In the genomic region with DNA sequence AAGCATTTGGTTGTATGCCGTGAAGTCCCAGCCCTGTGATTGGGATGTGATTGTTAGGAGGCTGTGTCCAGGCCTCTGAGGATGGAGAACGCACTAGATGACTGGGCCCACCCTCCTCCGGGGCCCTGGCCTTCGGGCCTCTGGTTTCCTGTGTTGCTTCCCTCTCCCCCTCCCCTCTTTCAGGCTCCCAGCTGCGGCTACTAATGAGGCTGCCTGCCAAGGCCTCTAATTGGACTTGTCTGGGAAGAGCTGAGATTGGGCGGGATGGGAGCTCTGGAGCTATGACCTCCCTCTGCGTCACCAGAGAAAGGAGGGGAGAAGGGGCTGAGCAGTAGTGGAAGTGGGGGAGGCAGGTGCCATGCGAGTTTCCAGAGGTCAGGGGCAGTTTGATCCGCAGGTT, we compare ENCODE assay signal across 23 cellular contexts. TPM values are rescaled to one million over a fixed set of nuclear protein-coding genes. Genes with fewer than 3 reads are reported as not detected.
DNase-seq lines count a peak whose midpoint lies in the region; TF ChIP-seq lines count a peak whose summit lies in the region.
"Had no signal": no experiment of that assay in that cellular context is flagged by ENCODE, and none has a peak within 500 bp of the region (broad histone marks: within the 10 kb centered on the region; RNA-seq: fewer than 3 reads in every experiment).

No MANE protein-coding gene starts in this region.

- peaks cover 39% of the 10 kb centered on the region for H3K4me1 Mint-ChIP-seq in dendritic cell treated with granulocyte-macrophage colony-stimulating factor and Interleukin-4, amounts not matched to agents 40 ng/mL and 50 ng/mL, for 4 days (ENCODE audit: low read depth)
- H3K4me1 Mint-ChIP-seq in neural progenitor cell (peaks cover 29% of the 10 kb centered on the region), immature natural killer cell (peaks cover 12 to 14% of the 10 kb centered on the region in 2 donors)

- CTCF ChIA-PET in mammary epithelial cell (lab: Charles Lee; ENCODE audit: low non-redundant PET) = no interaction called here
- CTCF ChIA-PET in OCI-LY7 (lab: Charles Lee; ENCODE audit: unreplicated experiment) = no interaction called here

- H3K9ac ChIP-seq in neural progenitor cell (no peak overlapping the region), mammary epithelial cell (ENCODE audit: insufficient read depth, low read length) (no peak overlapping the region)
- H3K9ac ChIP-seq: parathyroid adenoma had no signal

- TF ChIP-seq CTCF in neural progenitor cell (IDR thresholded peaks at IDR 0.05) (no peak), mammary epithelial cell (conservative IDR thresholded peaks at IDR 0.05 in 1 of 2, IDR thresholded peaks at IDR 0.05 in 1 of 2; ENCODE audit: extremely low read depth in 1 of 2, insufficient read depth in 1 of 2, low read depth in 1 of 2, low read length in 2 of 2) (no peak), OCI-LY7 (conservative IDR thresholded peaks at IDR 0.05; ENCODE audit: low read length) (no peak)

- 79% methylated on average over 5 of the region's 9 CpGs for WGBS in mammary epithelial cell (ENCODE audit: low coverage, missing lambda C conversion rate)

- H4K20me1 ChIP-seq in neural progenitor cell (ENCODE audit: low read depth) (no peaks in the 10 kb centered on the region), mammary epithelial cell (ENCODE audit: insufficient read depth, low read length) (no peaks in the 10 kb centered on the region), OCI-LY7 (ENCODE audit: insufficient read depth, low read length) (no peaks in the 10 kb centered on the region)

- H3K27me3 Mint-ChIP-seq in dendritic cell treated with granulocyte-macrophage colony-stimulating factor and Interleukin-4, amounts not matched to agents 40 ng/mL and 50 ng/mL, for 4 days = peaks cover 36% of the 10 kb centered on the region
- H3K27me3 Mint-ChIP-seq in neural progenitor cell (ENCODE audit: insufficient read depth, low read depth) (peaks cover 25% of the 10 kb centered on the region), immature natural killer cell (ENCODE audit: low read depth in 3 of 3) (peaks cover 9 to 13% (median 11%) of the 10 kb centered on the region in 3 donors)

- intact Hi-C loops in dendritic cell treated with granulocyte-macrophage colony-stimulating factor and Interleukin-4, amounts not matched to agents 40 ng/mL and 50 ng/mL, for 4 days (cut with micrococcal nuclease) = no loop called here
- intact Hi-C loops in mammary epithelial cell (cut with micrococcal nuclease) (no loop called here), OCI-LY7 (cut with micrococcal nuclease; ENCODE audit: unreplicated experiment) (no loop called here)

- peak overlapping the region; percentile 17 for H3K27ac Mint-ChIP-seq in dendritic cell treated with granulocyte-macrophage colony-stimulating factor and Interleukin-4, amounts not matched to agents 40 ng/mL and 50 ng/mL, for 4 days
- H3K27ac Mint-ChIP-seq in neural progenitor cell = peak overlapping the region; percentile 74
- H3K27ac Mint-ChIP-seq in immature natural killer cell = no peak overlapping the region
- H3K27ac Mint-ChIP-seq: activated naive CD4-positive, alpha-beta T cell treated with anti-CD3 and anti-CD28 coated beads, Interleukin-2, amount 50 U/mL, for 24 hours had no signal

- H3K36me3 ChIP-seq in neural progenitor cell = no peaks in the 10 kb centered on the region
- no peaks in the 10 kb centered on the region for H3K36me3 ChIP-seq in mammary epithelial cell (ENCODE audit: insufficient read depth, low read length)
- H3K36me3 ChIP-seq in OCI-LY7 (ENCODE audit: insufficient read depth, low read length) = no peaks in the 10 kb centered on the region
- H3K36me3 ChIP-seq: esophagus squamous epithelium had no signal

- no peaks in the 10 kb centered on the region for H3K9me3 Mint-ChIP-seq in dendritic cell treated with granulocyte-macrophage colony-stimulating factor and Interleukin-4, amounts not matched to agents 40 ng/mL and 50 ng/mL, for 4 days
- H3K9me3 Mint-ChIP-seq in neural progenitor cell (peaks cover 2% of the 10 kb centered on the region), immature natural killer cell (no peaks in the 10 kb centered on the region)
- H3K9me3 Mint-ChIP-seq: activated naive CD4-positive, alpha-beta T cell treated with anti-CD3 and anti-CD28 coated beads, Interleukin-2, amount 50 U/mL, for 24 hours; effector memory CD8-positive, alpha-beta T cell had no signal

- H3K27ac ChIP-seq in neural progenitor cell (no peak overlapping the region), mammary epithelial cell (ENCODE audit: insufficient read depth, low read depth, low read length) (no peak overlapping the region), OCI-LY7 (ENCODE audit: low read depth, low read length, poor library complexity, severe bottlenecking) (no peak overlapping the region)
- H3K27ac ChIP-seq: esophagus squamous epithelium, parathyroid adenoma had no signal

- no peaks in the 10 kb centered on the region for H3K36me3 Mint-ChIP-seq in dendritic cell treated with granulocyte-macrophage colony-stimulating factor and Interleukin-4, amounts not matched to agents 40 ng/mL and 50 ng/mL, for 4 days (ENCODE audit: low read depth)
- H3K36me3 Mint-ChIP-seq in neural progenitor cell (no peaks in the 10 kb centered on the region), immature natural killer cell (no peaks in the 10 kb centered on the region)
- H3K36me3 Mint-ChIP-seq: activated naive CD4-positive, alpha-beta T cell treated with anti-CD3 and anti-CD28 coated beads, Interleukin-2, amount 50 U/mL, for 24 hours; naive B cell had no signal

- dilution Hi-C loops in mammary epithelial cell (cut with HindIII; ENCODE audit: low sequenced_read_pairs) = loop anchor here (5.0 kb wide), 1 partner anchor 41 kb away; no protein-coding TSS in a partner anchor

- H2AFZ ChIP-seq in neural progenitor cell (replicated peaks) = no peak overlapping the region
- no peak overlapping the region for H2AFZ ChIP-seq in mammary epithelial cell (ENCODE audit: low read depth, low read length)
- H2AFZ ChIP-seq in OCI-LY7 (ENCODE audit: low read length) = no peak overlapping the region
- H2AFZ ChIP-seq: parathyroid adenoma had no signal

- no peaks in the 10 kb centered on the region for H3K79me2 ChIP-seq in neural progenitor cell (ENCODE audit: low read depth)
- H3K79me2 ChIP-seq in mammary epithelial cell (ENCODE audit: insufficient read depth, low read length) = no peaks in the 10 kb centered on the region
- H3K79me2 ChIP-seq in OCI-LY7 (ENCODE audit: insufficient read depth, low read depth, low read length) = no peaks in the 10 kb centered on the region
- H3K79me2 ChIP-seq: parathyroid adenoma had no signal

- H3K4me1 ChIP-seq in neural progenitor cell (peaks cover 40% of the 10 kb centered on the region), mammary epithelial cell (ENCODE audit: insufficient read depth, low read length) (no peaks in the 10 kb centered on the region), OCI-LY7 (ENCODE audit: insufficient read depth, low read length, poor library complexity, severe bottlenecking) (peaks cover 78% of the 10 kb centered on the region)
- H3K4me1 ChIP-seq: esophagus squamous epithelium, parathyroid adenoma had no signal

- DNase-seq in EH (ENCODE audit: low read depth) = peak; percentile 37
- peak; percentile 88 for DNase-seq in NCI-H146 (lab: John Stamatoyannopoulos, UW)
- DNase-seq in neural progenitor cell (ENCODE audit: low spot score) = peak; percentile 68
- no peak for DNase-seq in mammary epithelial cell
- DNase-seq in OCI-LY7 (ENCODE audit: low spot score) = no peak
- no peak for DNase-seq in immature natural killer cell
- DNase-seq: activated CD4-positive, CD25-positive, alpha-beta regulatory T cell treated with anti-CD3 and anti-CD28 coated beads, Interleukin-2, amount 50 U/mL, for 72 hours; activated CD8-positive, alpha-beta memory T cell treated with anti-CD3 and anti-CD28 coated beads for 24 hours; activated T-cell treated with anti-CD3 and anti-CD28 coated beads, Interleukin-2, amount 50 U/mL, for 48 hours; aorta; DMS79 treated with DMSO at 0.1 percent for 48 hours; effector memory CD8-positive, alpha-beta T cell; esophagus squamous epithelium; naive B cell; NCI-H1930; stimulated activated naive CD4-positive, alpha-beta T cell; SW 1271 had no signal

- H3K9me3 ChIP-seq in neural progenitor cell (ENCODE audit: low read depth) (no peaks in the 10 kb centered on the region), mammary epithelial cell (replicated peaks; ENCODE audit: insufficient read depth, low read length) (no peaks in the 10 kb centered on the region), OCI-LY7 (ENCODE audit: low read length) (no peaks in the 10 kb centered on the region)
- H3K9me3 ChIP-seq: esophagus squamous epithelium had no signal

- H3K4me3 Mint-ChIP-seq in dendritic cell treated with granulocyte-macrophage colony-stimulating factor and Interleukin-4, amounts not matched to agents 40 ng/mL and 50 ng/mL, for 4 days = no peak overlapping the region
- H3K4me3 Mint-ChIP-seq in neural progenitor cell (peak overlapping the region; percentile 11), immature natural killer cell (no peak overlapping the region)
- H3K4me3 Mint-ChIP-seq: activated naive CD4-positive, alpha-beta T cell treated with anti-CD3 and anti-CD28 coated beads, Interleukin-2, amount 50 U/mL, for 24 hours; effector memory CD8-positive, alpha-beta T cell; naive B cell had no signal

- in situ Hi-C loops in mammary epithelial cell (cut with MboI; ENCODE audit: low sequenced_read_pairs in 2 of 2) = no loop called here

- H3K4me2 ChIP-seq in neural progenitor cell (peak overlapping the region; percentile 45), mammary epithelial cell (ENCODE audit: insufficient read depth, low read depth, low read length) (no peak overlapping the region), OCI-LY7 (ENCODE audit: low read length) (no peak overlapping the region)

- H3K4me3 ChIP-seq in neural progenitor cell = no peak overlapping the region
- no peak overlapping the region for H3K4me3 ChIP-seq in mammary epithelial cell (replicated peaks in 1 of 3; ENCODE audit: insufficient read depth in 1 of 3, low read depth in 2 of 3, low read length in 3 of 3)
- H3K4me3 ChIP-seq in OCI-LY7 (ENCODE audit: low read depth, low read length, poor library complexity, severe bottlenecking) = no peak overlapping the region
- H3K4me3 ChIP-seq: esophagus squamous epithelium, lung had no signal

- POLR2A ChIA-PET in OCI-LY7 (lab: Charles Lee) = no interaction called here

- no peaks in the 10 kb centered on the region for H3K9me2 ChIP-seq in OCI-LY7 (ENCODE audit: insufficient read depth, low read length)

- peaks cover 4% of the 10 kb centered on the region for H3F3A ChIP-seq in neural progenitor cell (ENCODE audit: low read depth)

- BruUV-seq in mammary epithelial cell (replicated peaks; lab: Mats Ljungman, UMichigan) = no TSS peak
- no TSS peak for BruUV-seq in OCI-LY7 (replicated peaks; lab: Mats Ljungman, UMichigan)

- H3K27me3 ChIP-seq in neural progenitor cell (no peaks in the 10 kb centered on the region), mammary epithelial cell (ENCODE audit: insufficient read depth, low read length) (no peaks in the 10 kb centered on the region)

RNA-seq across cellular contexts. Expression of a gene that starts 9.9 kb away (rescaled TPM):
- total RNA-seq in neural progenitor cell (ENCODE audit: low replicate concordance) (not detected in 2 replicates), mammary epithelial cell (not detected), OCI-LY7 (2022) (1.7 TPM in 1 of 2 replicates, not detected in the other)
- polyA plus RNA-seq in mammary epithelial cell (not detected), immature natural killer cell (not detected)
- not detected for polyA minus RNA-seq in mammary epithelial cell
- 0.66 TPM in 1 of 2 replicates, not detected in the other for total RNA-seq in OCI-LY7 (2014; rRNA removed; shearing (Covaris generic))
- total RNA-seq: aorta, chondrocyte, esophagus squamous epithelium, lung had no signal
- polyA plus RNA-seq: aorta, lung, thymus had no signal

RNA-seq across cellular contexts. Expression of a gene that starts 11.8 kb away (rescaled TPM):
- 0.09 TPM in 1 of 2 replicates, not detected in the other for total RNA-seq in neural progenitor cell (ENCODE audit: low replicate concordance)
- total RNA-seq in mammary epithelial cell = not detected
- not detected for polyA plus RNA-seq in mammary epithelial cell
- not detected for polyA minus RNA-seq in mammary epithelial cell
- not detected in 2 replicates for total RNA-seq in OCI-LY7 (2014; rRNA removed; shearing (Covaris generic))
- not detected in 2 replicates for total RNA-seq in OCI-LY7 (2022)
- not detected for polyA plus RNA-seq in immature natural killer cell
- total RNA-seq: aorta, chondrocyte, esophagus squamous epithelium, lung had no signal
- polyA plus RNA-seq: aorta, lung had no signal

RNA-seq across cellular contexts. Expression of a gene that starts 25.3 kb away (rescaled TPM):
- total RNA-seq in neural progenitor cell (ENCODE audit: low replicate concordance) (0.59 TPM in 1 of 2 replicates, not detected in the other), mammary epithelial cell (not detected), OCI-LY7 (2022) (16.3 and 19.4 TPM in 2 replicates)
- polyA plus RNA-seq in mammary epithelial cell (not detected), immature natural killer cell (not detected)
- polyA minus RNA-seq in mammary epithelial cell = not detected
- 12.0 and 15.9 TPM in 2 replicates for total RNA-seq in OCI-LY7 (2014; rRNA removed; shearing (Covaris generic))
- total RNA-seq: aorta, chondrocyte, esophagus squamous epithelium had no signal
- polyA plus RNA-seq: aorta had no signal

RNA-seq across cellular contexts. Expression of a gene that starts 28.0 kb away (rescaled TPM):
- total RNA-seq in neural progenitor cell (ENCODE audit: low replicate concordance) (1.4 TPM in 2 replicates), mammary epithelial cell (under 1 TPM; under 0.01 to 0.16 TPM), OCI-LY7 (2022) (1.3 and 1.5 TPM in 2 replicates)
- polyA plus RNA-seq in mammary epithelial cell (0.07 TPM), immature natural killer cell (not detected)
- not detected for polyA minus RNA-seq in mammary epithelial cell
- 0.13 and 1.3 TPM in 2 replicates for total RNA-seq in OCI-LY7 (2014; rRNA removed; shearing (Covaris generic))

RNA-seq across cellular contexts. Expression of a gene that starts 38.3 kb away (rescaled TPM):
- total RNA-seq in neural progenitor cell (ENCODE audit: low replicate concordance) = 133 and 168 TPM in 2 replicates
- total RNA-seq in mammary epithelial cell = 10 to 100 TPM; 61.2 to 62.4 TPM
- polyA plus RNA-seq in mammary epithelial cell = 73.4 TPM
- 140 TPM for polyA minus RNA-seq in mammary epithelial cell
- 114 and 117 TPM in 2 replicates for total RNA-seq in OCI-LY7 (2014; rRNA removed; shearing (Covaris generic))
- total RNA-seq in OCI-LY7 (2022) = 93.2 and 95.5 TPM in 2 replicates
- 10 to 100 TPM; 91.4 to 97.6 (median 93.3) TPM for polyA plus RNA-seq in immature natural killer cell

Comparison
In these comparisons a context has a peak if more than half of its experiments do, and no peak if none do; other contexts are left out.
1. DNase-seq: peak in EH (single experiment), NCI-H146 (single experiment) and neural progenitor cell (single experiment); none in mammary epithelial cell (single experiment), OCI-LY7 (single experiment) and immature natural killer cell (0 of 3).
2. H3K27ac Mint-ChIP-seq: peak in dendritic cell treated with granulocyte-macrophage colony-stimulating factor and Interleukin-4, amounts not matched to agents 40 ng/mL and 50 ng/mL, for 4 days (single experiment) and neural progenitor cell (single experiment); none in immature natural killer cell (0 of 6).